ENCODE assay signal across 14 cellular contexts in the genomic region with DNA sequence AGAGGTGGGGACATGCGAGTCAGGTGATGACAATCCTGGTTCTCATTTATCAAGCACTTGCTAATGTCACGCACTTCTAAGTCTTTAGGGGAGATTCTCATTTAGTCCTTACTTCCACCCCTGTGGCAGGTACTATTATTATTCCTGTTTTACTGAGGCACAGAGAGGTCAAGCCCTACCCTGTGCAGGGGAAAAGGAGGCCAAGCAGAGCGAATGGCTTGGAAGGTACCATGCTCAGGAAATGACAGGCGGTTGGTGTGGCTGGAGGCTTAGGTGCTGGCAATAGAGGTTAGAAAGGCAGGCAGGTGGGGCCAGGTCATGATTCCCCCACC.
A peak's percentile ranks its signal among the peaks of the same experiment; 100 is the strongest.
DNase-seq lines count a peak whose midpoint lies in the region; ATAC-seq and TF ChIP-seq lines count a peak whose summit lies in the region.
"Had no signal": no experiment of that assay in that cellular context is flagged by ENCODE, and none has a peak within 500 bp of the region (broad histone marks: within the 10 kb centered on the region; RNA-seq: fewer than 3 reads in every experiment).

No MANE protein-coding gene starts in this region.

- ATAC-seq in PC-3, result peak; percentile 27

- H3K14ac ChIP-seq in trophoblast cell (ENCODE audit: low read length), result no peak overlapping the region

- intact Hi-C loops in PC-3 (cut with micrococcal nuclease), result no loop called here
- intact Hi-C loops in head of caudate nucleus (cut with DNase I), result no loop called here

- BruUV-seq in PC-3 (replicated peaks; lab: Mats Ljungman, UMichigan), result no TSS peak

- H3K27ac ChIP-seq in CD8-positive, alpha-beta memory T cell (ENCODE audit: low read depth, low read length), result no peak overlapping the region
- H3K27ac ChIP-seq in PC-3 (ENCODE audit: low read length) (peak overlapping the region; percentile 92), epithelial cell of prostate (peak overlapping the region; percentile 57), trophoblast cell (ENCODE audit: low read depth, low read length) (no peak overlapping the region)
- H3K27ac ChIP-seq: C4-2B, upper lobe of left lung had no signal

- no peak overlapping the region for H4K8ac ChIP-seq in trophoblast cell (ENCODE audit: low read depth, low read length)

- peaks cover 0 to 1% (median 0%) of the 10 kb centered on the region in 5 donors for H3K9me3 Mint-ChIP-seq in CD8-positive, alpha-beta memory T cell

- no peak overlapping the region for H3K18ac ChIP-seq in trophoblast cell (ENCODE audit: low read length)

- H3K9me3 ChIP-seq in CD8-positive, alpha-beta memory T cell (ENCODE audit: low read length), result no peaks in the 10 kb centered on the region
- H3K9me3 ChIP-seq in PC-3 (ENCODE audit: low read length) (no peaks in the 10 kb centered on the region), trophoblast cell (ENCODE audit: insufficient read depth, low read depth, low read length) (no peaks in the 10 kb centered on the region)
- H3K9me3 ChIP-seq: upper lobe of left lung had no signal

- H3K36me3 Mint-ChIP-seq in CD8-positive, alpha-beta memory T cell, result no peaks in the 10 kb centered on the region

- peak overlapping the region in 1 of 8 donors; percentile 15 for H3K27ac Mint-ChIP-seq in CD8-positive, alpha-beta memory T cell

- no peak overlapping the region for H2AK5ac ChIP-seq in trophoblast cell (ENCODE audit: low read length)

- peaks cover 0 to 11% of the 10 kb centered on the region in 2 donors for H3K27me3 Mint-ChIP-seq in CD8-positive, alpha-beta memory T cell

- no peak overlapping the region for H3K4ac ChIP-seq in trophoblast cell (ENCODE audit: low read depth, low read length)

- no peaks in the 10 kb centered on the region for H3K9me2 ChIP-seq in PC-3 (replicated peaks; ENCODE audit: low read length)

- H2BK120ac ChIP-seq in trophoblast cell (ENCODE audit: insufficient read depth, low read length, poor library complexity), result no peak overlapping the region

- H3K27me3 ChIP-seq in CD8-positive, alpha-beta memory T cell (ENCODE audit: insufficient read depth, low read length, poor library complexity, severe bottlenecking), result no peaks in the 10 kb centered on the region
- H3K27me3 ChIP-seq in PC-3 (ENCODE audit: low read length) (no peaks in the 10 kb centered on the region), trophoblast cell (ENCODE audit: insufficient read depth, low read length) (no peaks in the 10 kb centered on the region)
- H3K27me3 ChIP-seq: upper lobe of left lung had no signal

- CTCF ChIA-PET in CD8-positive, alpha-beta memory T cell (lab: Charles Lee), result no interaction called here
- CTCF ChIA-PET in PC-3 (lab: Charles Lee), result no interaction called here

- H3K79me1 ChIP-seq in trophoblast cell (ENCODE audit: low read length), result no peaks in the 10 kb centered on the region

- H3K4me1 ChIP-seq in CD8-positive, alpha-beta memory T cell (ENCODE audit: insufficient read depth, low read length), result peaks cover 62% of the 10 kb centered on the region
- H3K4me1 ChIP-seq in PC-3 (ENCODE audit: insufficient read depth, low read length) (peaks cover 49% of the 10 kb centered on the region), trophoblast cell (ENCODE audit: control insufficient read depth in 1 of 2, insufficient read depth in 2 of 2, low read length in 2 of 2) (peaks cover 25 to 31% of the 10 kb centered on the region in 2 experiments)

- DNase-seq in CD8-positive, alpha-beta memory T cell, result no peak
- DNase-seq in PC-3 (no peak), epithelial cell of prostate (ENCODE audit: low read depth, low spot score) (no peak), trophoblast cell (no peak), Ammon's horn (ENCODE audit: low spot score) (no peak), head of caudate nucleus (no peak), NCI-H526 treated with DMSO at 0.1 percent for 48 hours (lab: John Stamatoyannopoulos, UW) (no peak)
- DNase-seq: activated CD4-positive, alpha-beta T cell treated with anti-CD3 and anti-CD28 coated beads for 4 hours; effector CD8-positive, alpha-beta T cell; NCI-H1436; NCI-H345; upper lobe of left lung had no signal

- no peaks in the 10 kb centered on the region for H3K36me3 ChIP-seq in CD8-positive, alpha-beta memory T cell (ENCODE audit: insufficient read depth, low read length)
- no peaks in the 10 kb centered on the region for H3K36me3 ChIP-seq in PC-3 (ENCODE audit: low read depth, low read length)
- no peaks in the 10 kb centered on the region for H3K36me3 ChIP-seq in trophoblast cell (ENCODE audit: control insufficient read depth in 1 of 2, insufficient read depth in 2 of 2, low read length in 2 of 2)
- H3K36me3 ChIP-seq: upper lobe of left lung had no signal

- H3K9ac ChIP-seq in PC-3 (ENCODE audit: low read length) (peak overlapping the region; percentile 67), trophoblast cell (ENCODE audit: low read length) (no peak overlapping the region)
- H3K9ac ChIP-seq: KMS-11 had no signal

- peak overlapping the region in 4 of 7 donors; percentile 15 to 33 (median 22) for H3K4me3 Mint-ChIP-seq in CD8-positive, alpha-beta memory T cell

- H3K4me1 Mint-ChIP-seq in CD8-positive, alpha-beta memory T cell, result peaks cover 58 to 73% (median 72%) of the 10 kb centered on the region in 3 donors

- WGBS in trophoblast cell (ENCODE audit: extremely low coverage, insufficient coverage, insufficient read length), result no CpG with 5 or more reads among the region's 4 CpGs

- POLR2A ChIA-PET in CD8-positive, alpha-beta memory T cell (lab: Charles Lee), result no interaction called here
- POLR2A ChIA-PET in PC-3 (lab: Charles Lee; ENCODE audit: unreplicated experiment), result no interaction called here

- no peaks in the 10 kb centered on the region for H3K79me2 ChIP-seq in PC-3 (ENCODE audit: low read length)
- H3K79me2 ChIP-seq in trophoblast cell (ENCODE audit: control insufficient read depth, insufficient read depth, low read length, poor library complexity), result peaks cover 3% of the 10 kb centered on the region

- no peak overlapping the region for H3K4me3 ChIP-seq in CD8-positive, alpha-beta memory T cell (ENCODE audit: low read length)
- H3K4me3 ChIP-seq in PC-3 (ENCODE audit: low read length) (no peak overlapping the region), trophoblast cell (ENCODE audit: low read depth, low read length) (no peak overlapping the region)
- H3K4me3 ChIP-seq: upper lobe of left lung had no signal

- TF ChIP-seq CTCF in PC-3 (conservative IDR thresholded peaks at IDR 0.05; ENCODE audit: low read depth, low read length), result no peak

- no peak overlapping the region for H2BK5ac ChIP-seq in trophoblast cell (ENCODE audit: low read depth, low read length, poor library complexity)

- H3F3A ChIP-seq in PC-3 (ENCODE audit: low read length, unreplicated experiment), result peaks cover 4% of the 10 kb centered on the region

- H3K23ac ChIP-seq in trophoblast cell (ENCODE audit: low read length), result no peak overlapping the region

- H3K4me2 ChIP-seq in PC-3 (ENCODE audit: low read length), result peak overlapping the region; percentile 63
- H3K4me2 ChIP-seq in trophoblast cell (ENCODE audit: low read length), result peak overlapping the region; percentile 17

- H2BK12ac ChIP-seq in trophoblast cell (ENCODE audit: low read length), result no peak overlapping the region

- H4K12ac ChIP-seq in trophoblast cell (ENCODE audit: low read depth, low read length), result no peak overlapping the region

- H2AFZ ChIP-seq in PC-3 (ENCODE audit: low read length), result no peak overlapping the region
- peak overlapping the region; percentile 4 for H2AFZ ChIP-seq in trophoblast cell (ENCODE audit: insufficient read depth, low read length, poor library complexity)

- no peaks in the 10 kb centered on the region for H4K20me1 ChIP-seq in PC-3 (ENCODE audit: low read length)

- no peak overlapping the region for H4K91ac ChIP-seq in trophoblast cell (ENCODE audit: low read depth, low read length)

Comparison
In these comparisons a context has a peak if more than half of its experiments do, and no peak if none do; other contexts are left out.
1. H3K27ac ChIP-seq: peak in PC-3 (single experiment) and epithelial cell of prostate (single experiment); none in CD8-positive, alpha-beta memory T cell (single experiment) and trophoblast cell (single experiment).